ENCODE assay signal across 29 cellular contexts in the genomic region with DNA sequence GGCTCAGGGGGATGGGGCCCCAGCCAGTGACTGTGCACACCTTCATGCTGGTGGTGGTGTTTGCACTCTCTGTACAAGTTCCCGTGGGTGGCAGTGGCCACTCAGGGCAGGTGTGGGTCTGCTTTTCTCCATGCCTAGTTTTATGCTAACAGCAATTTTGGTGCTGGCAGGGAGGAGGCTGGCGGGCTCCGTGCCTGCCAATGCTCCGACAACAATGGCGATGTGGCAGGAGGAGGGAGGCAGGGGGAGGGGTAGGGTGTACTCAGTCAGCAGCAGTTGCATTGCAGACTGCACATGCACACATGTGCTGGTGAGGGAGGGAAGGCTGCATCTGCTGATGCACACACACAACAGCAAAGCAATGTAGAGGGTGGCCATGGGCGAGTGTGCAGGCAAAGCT.
"Had no signal": no experiment of that assay in that cellular context is flagged by ENCODE, and none has a peak within 500 bp of the region (broad histone marks: within the 10 kb centered on the region; RNA-seq: fewer than 3 reads in every experiment).

No MANE protein-coding gene starts in this region.

- H3K36me3 ChIP-seq: cardiac muscle cell, gastrocnemius medialis, heart left ventricle, ovary, prostate gland, tibial artery, upper lobe of right lung had no signal

- H3K27me3 ChIP-seq: body of pancreas, cardiac muscle cell, gastrocnemius medialis, ovary, tibial artery, upper lobe of right lung had no signal

- H3K4me1 ChIP-seq: body of pancreas, gastrocnemius medialis, heart left ventricle, prostate gland, tibial artery, upper lobe of right lung had no signal

- H3K4me3 ChIP-seq: body of pancreas, cardiac muscle cell, coronary artery, gastrocnemius medialis, heart left ventricle, ovary, prostate gland, skin epidermis, tibial artery, upper lobe of right lung had no signal

- H3K27ac ChIP-seq: body of pancreas, cardiac muscle cell, coronary artery, gastrocnemius medialis, heart left ventricle, ovary, prostate gland, skin epidermis, tibial artery, upper lobe of right lung, VCaP had no signal

- H3K9me3 ChIP-seq: body of pancreas, gastrocnemius medialis, ovary, prostate gland, tibial artery, upper lobe of right lung had no signal

- DNase-seq: activated CD4-positive, alpha-beta T cell treated with anti-CD3 and anti-CD28 coated beads for 4 hours; activated CD4-positive, alpha-beta T cell treated with anti-CD3 and anti-CD28 coated beads, Interleukin-2, amount 50 U/mL, for 4 hours; activated CD8-positive, alpha-beta memory T cell treated with anti-CD3 and anti-CD28 coated beads for 24 hours; activated effector memory CD4-positive, alpha-beta T cell treated with Interleukin-2 at 50 U/mL for 16 hours; activated naive CD4-positive, alpha-beta T cell treated with Interleukin-2 at 50 U/mL for 16 hours; aorta; body of pancreas; cerebellar nuclear complex; effector memory CD8-positive, alpha-beta T cell; erythroblast; gastrocnemius medialis; heart left ventricle; immature natural killer cell; kidney; midbrain; ovary; retina; stimulated activated CD4-positive, alpha-beta T cell treated with anti-CD3 and anti-CD28 coated beads, Interleukin-1b, Interleukin-23, amount 100 ng/mL, for 48 hours; stimulated activated CD4-positive, alpha-beta T cell treated with anti-CD3 and anti-CD28 coated beads, Interleukin-4, amount 100 ng/mL, for 4 hours; stimulated activated CD8-positive, alpha-beta memory T cell treated with anti-CD3 and anti-CD28 coated beads, Interleukin-4, amount 100 ng/mL, for 48 hours; stimulated activated naive CD8-positive, alpha-beta T cell treated with anti-CD3 and anti-CD28 coated beads, Interleukin-15, amount 100 ng/mL, for 72 hours; T-helper 9 cell; tibial artery; upper lobe of right lung had no signal
